11 cellular contexts compared by ENCODE assay signal in genomic region chr18:35345950-35346349, GRCh38. TPM values are rescaled to one million over a fixed set of nuclear protein-coding genes. Genes with fewer than 3 reads are reported as not detected.
DNase-seq lines count a peak whose midpoint lies in the region; ATAC-seq and TF ChIP-seq lines count a peak whose summit lies in the region.
"Had no signal": no experiment of that assay in that cellular context is flagged by ENCODE, and none has a peak within 500 bp of the region (broad histone marks: within the 10 kb centered on the region; RNA-seq: fewer than 3 reads in every experiment).

No MANE protein-coding gene starts in this region.

- H3K23ac ChIP-seq in trophoblast cell (ENCODE audit: low read length) = no peak overlapping the region

- intact Hi-C loops in CD14-positive monocyte (cut with micrococcal nuclease) = loop anchor here (2.0 to 10.0 kb wide), 3 partner anchors 31 to 719 kb away; partner anchors contain the start of genes RPRD1A (in 1 of the 2), ZNF396 (in 1 of the 2) and ZNF397 (in 1 of the 2)
- intact Hi-C loops in psoas muscle (cut with DNase I) = loop anchor here in 1 of 2 donors (2.0 to 10.0 kb wide), 2 partner anchors 105 to 331 kb away; partner anchors contain the start of gene ZNF397
- intact Hi-C loops in left lung (cut with DNase I) = no loop called here

- H4K91ac ChIP-seq in trophoblast cell (ENCODE audit: low read depth, low read length) = no peak overlapping the region

- 88 to 96% (median 95%) methylated on average over 1 of the region's 1 CpG for WGBS in psoas muscle, 3 donors
- WGBS in trophoblast cell (ENCODE audit: extremely low coverage, insufficient coverage, insufficient read length) = no CpG with 5 or more reads among the region's 1 CpG

- H3K9me3 ChIP-seq in OCI-LY3 (ENCODE audit: insufficient read depth, low read length) (no peaks in the 10 kb centered on the region), psoas muscle (no peaks in the 10 kb centered on the region), left lung (no peaks in the 10 kb centered on the region), trophoblast cell (ENCODE audit: insufficient read depth, low read depth, low read length) (peaks cover 2% of the 10 kb centered on the region)

- H3K4me1 ChIP-seq in OCI-LY3 (ENCODE audit: low read length) = peaks cover 25% of the 10 kb centered on the region
- H3K4me1 ChIP-seq in psoas muscle = peaks cover 31% of the 10 kb centered on the region
- peaks cover 9 to 38% of the 10 kb centered on the region in 2 donors for H3K4me1 ChIP-seq in left lung
- H3K4me1 ChIP-seq in trophoblast cell (ENCODE audit: control insufficient read depth in 1 of 2, insufficient read depth in 2 of 2, low read length in 2 of 2) = peaks cover 2% of the 10 kb centered on the region in 2 experiments

- no peak overlapping the region for H2BK12ac ChIP-seq in trophoblast cell (ENCODE audit: low read length)

- H3K4me1 Mint-ChIP-seq in CD14-positive monocyte (peaks cover 36% of the 10 kb centered on the region), immature natural killer cell (peaks cover 20 to 39% of the 10 kb centered on the region in 2 donors)

- no peak overlapping the region for H3K4me3 ChIP-seq in OCI-LY3 (ENCODE audit: low read length)
- no peak overlapping the region for H3K4me3 ChIP-seq in psoas muscle
- no peak overlapping the region for H3K4me3 ChIP-seq in left lung
- no peak overlapping the region for H3K4me3 ChIP-seq in trophoblast cell (ENCODE audit: low read depth, low read length)

- H3K18ac ChIP-seq in trophoblast cell (ENCODE audit: low read length) = no peak overlapping the region

- ATAC-seq in psoas muscle = no peak
- ATAC-seq in left lung = no peak

- peaks cover 6% of the 10 kb centered on the region for H3K79me1 ChIP-seq in trophoblast cell (ENCODE audit: low read length)

- H3K27ac ChIP-seq in OCI-LY3 (ENCODE audit: low read length) = no peak overlapping the region
- peak overlapping the region; percentile 99 for H3K27ac ChIP-seq in psoas muscle
- H3K27ac ChIP-seq in left lung = peak overlapping the region in 1 of 2 donors; percentile 43
- no peak overlapping the region for H3K27ac ChIP-seq in trophoblast cell (ENCODE audit: low read depth, low read length)

- H3K4me2 ChIP-seq in OCI-LY3 (ENCODE audit: low read length) = peak overlapping the region; percentile 79
- H3K4me2 ChIP-seq in trophoblast cell (ENCODE audit: low read length) = no peak overlapping the region

- H3K14ac ChIP-seq in trophoblast cell (ENCODE audit: low read length) = no peak overlapping the region

- H3K27ac Mint-ChIP-seq in CD14-positive monocyte (peak overlapping the region; percentile 85 to 98 (median 95)), immature natural killer cell (peak overlapping the region; percentile 28 to 100 (median 99))
- H3K27ac Mint-ChIP-seq: T-helper 2 cell treated with Interferon-gamma antibody and Interleukin-4, amounts not matched to agents 5 μg/mL and 100 μg/mL, for 36 hours had no signal

- H3K4ac ChIP-seq in trophoblast cell (ENCODE audit: low read depth, low read length) = no peak overlapping the region

- H4K20me1 ChIP-seq in OCI-LY3 (ENCODE audit: insufficient read depth, low read length) = peaks cover 28% of the 10 kb centered on the region

- no peaks in the 10 kb centered on the region for H3K9me3 Mint-ChIP-seq in CD14-positive monocyte
- H3K9me3 Mint-ChIP-seq in immature natural killer cell = no peaks in the 10 kb centered on the region
- H3K9me3 Mint-ChIP-seq: T-helper 2 cell treated with Interferon-gamma antibody and Interleukin-4, amounts not matched to agents 5 μg/mL and 100 μg/mL, for 36 hours had no signal

- H3K27me3 ChIP-seq in OCI-LY3 (ENCODE audit: low read depth, low read length) (no peaks in the 10 kb centered on the region), psoas muscle (ENCODE audit: insufficient read depth in 3 of 3, low read length in 2 of 3) (no peaks in the 10 kb centered on the region), left lung (no peaks in the 10 kb centered on the region), trophoblast cell (ENCODE audit: insufficient read depth, low read length) (no peaks in the 10 kb centered on the region)

- H4K8ac ChIP-seq in trophoblast cell (ENCODE audit: low read depth, low read length) = no peak overlapping the region

- TF ChIP-seq CTCF in CD14-positive monocyte (IDR thresholded peaks at IDR 0.05) = no peak
- no peak for TF ChIP-seq CTCF in OCI-LY3 (IDR thresholded peaks at IDR 0.05; ENCODE audit: low read depth, low read length)
- TF ChIP-seq CTCF in psoas muscle (IDR thresholded peaks at IDR 0.05) = no peak
- no peak for TF ChIP-seq CTCF in left lung (IDR thresholded peaks at IDR 0.05)

- H3K9ac ChIP-seq in OCI-LY3 (ENCODE audit: low read length) (no peak overlapping the region; the same call in 1 of the 2 replicates), trophoblast cell (ENCODE audit: low read length) (no peak overlapping the region)

- H2BK120ac ChIP-seq in trophoblast cell (ENCODE audit: insufficient read depth, low read length, poor library complexity) = no peak overlapping the region

- H3K79me2 ChIP-seq in OCI-LY3 (ENCODE audit: low read length) (peaks cover 39% of the 10 kb centered on the region), trophoblast cell (ENCODE audit: control insufficient read depth, insufficient read depth, low read length, poor library complexity) (peaks cover 13% of the 10 kb centered on the region)

- H3K27me3 Mint-ChIP-seq in CD14-positive monocyte (ENCODE audit: low read depth in 3 of 3) (peaks cover 0 to 2% (median 0%) of the 10 kb centered on the region in 3 donors), immature natural killer cell (ENCODE audit: low read depth in 3 of 3) (peaks cover 10 to 17% (median 15%) of the 10 kb centered on the region in 3 donors)

- peaks cover 6% of the 10 kb centered on the region for H3K36me3 ChIP-seq in OCI-LY3 (replicated peaks; ENCODE audit: low read depth, low read length)
- H3K36me3 ChIP-seq in psoas muscle (ENCODE audit: insufficient read depth in 1 of 2, low read depth in 1 of 2) = no peaks in the 10 kb centered on the region
- H3K36me3 ChIP-seq in left lung = no peaks in the 10 kb centered on the region
- H3K36me3 ChIP-seq in trophoblast cell (ENCODE audit: control insufficient read depth in 1 of 2, insufficient read depth in 2 of 2, low read length in 2 of 2) = no peaks in the 10 kb centered on the region

- H3K36me3 Mint-ChIP-seq in CD14-positive monocyte (no peaks in the 10 kb centered on the region), immature natural killer cell (no peaks in the 10 kb centered on the region)

- no peak overlapping the region for H4K12ac ChIP-seq in trophoblast cell (ENCODE audit: low read depth, low read length)

- no peak overlapping the region for H2AK5ac ChIP-seq in trophoblast cell (ENCODE audit: low read length)

- DNase-seq in CD14-positive monocyte (ENCODE audit: low spot score) = no peak
- DNase-seq in immature natural killer cell = no peak
- no peak for DNase-seq in psoas muscle
- no peak for DNase-seq in left lung
- no peak for DNase-seq in midbrain (lab: John Stamatoyannopoulos, UW)
- no peak for DNase-seq in trophoblast cell
- no peak for DNase-seq in activated effector memory CD4-positive, alpha-beta T cell treated with anti-CD3 and anti-CD28 coated beads, Interleukin-2, amount 50 U/mL, for 16 hours
- DNase-seq: GOT3; stimulated activated CD4-positive, alpha-beta T cell treated with anti-CD3 and anti-CD28 coated beads, Interleukin-4, amount 100 ng/mL, for 1 hour had no signal

- H3K4me3 Mint-ChIP-seq in CD14-positive monocyte (no peak overlapping the region), immature natural killer cell (peak overlapping the region in 2 of 5 donors; percentile 25 to 97)

- no peak overlapping the region for H2BK5ac ChIP-seq in trophoblast cell (ENCODE audit: low read depth, low read length, poor library complexity)

- H2AFZ ChIP-seq in OCI-LY3 (ENCODE audit: low read depth, low read length) (peak overlapping the region; percentile 85), trophoblast cell (ENCODE audit: insufficient read depth, low read length, poor library complexity) (no peak overlapping the region)

RNA-seq across cellular contexts. Expression of gene ZNF24, which starts 1.7 kb away (rescaled TPM):
- 10 to 100 TPM; 54.3 to 64.4 TPM for polyA plus RNA-seq in CD14-positive monocyte
- polyA plus RNA-seq in immature natural killer cell = 10 to 100 TPM; 46.4 to 83.3 (median 76.7) TPM
- 10 to 100 TPM; 40.6 to 63.8 (median 53.9) TPM for total RNA-seq in psoas muscle
- 10 to 100 TPM; 16.0 to 32.5 (median 19.1) TPM for polyA plus RNA-seq in psoas muscle
- 10 to 100 TPM; 48.9 to 56.2 TPM for total RNA-seq in left lung
- polyA plus RNA-seq in trophoblast cell (2013) = 21.7 and 21.9 TPM in 2 replicates

RNA-seq across cellular contexts. Expression of gene ZNF396, which starts 31.2 kb away (rescaled TPM):
- polyA plus RNA-seq in CD14-positive monocyte (1 to 10 TPM; 1.1 to 1.9 TPM), immature natural killer cell (1 to 10 TPM in 1 of 3 donors, under 1 TPM in 1, not detected in 1; 0.53 to 1.0 TPM), psoas muscle (under 1 TPM; 0.38 to 0.73 (median 0.52) TPM)
- total RNA-seq in psoas muscle (under 1 TPM; 0.30 to 0.79 (median 0.74) TPM), left lung (1 to 10 TPM; 3.2 to 3.5 TPM)
- 0.77 and 0.89 TPM in 2 replicates for polyA plus RNA-seq in trophoblast cell (2013)

RNA-seq across cellular contexts. Expression of gene ZSCAN30, which starts 55.9 kb away (rescaled TPM):
- polyA plus RNA-seq in CD14-positive monocyte (1 to 10 TPM; 1.3 to 1.7 TPM), immature natural killer cell (1 to 10 TPM in 2 of 3 donors, not detected in 1; 3.4 to 4.7 TPM), psoas muscle (1 to 10 TPM; 3.0 to 7.9 (median 4.6) TPM)
- total RNA-seq in psoas muscle (10 to 100 TPM in 2 of 4 donors, 1 to 10 TPM in 2; 8.8 to 12.2 (median 10.4) TPM), left lung (10 to 100 TPM; 15.0 to 16.1 TPM)
- polyA plus RNA-seq in trophoblast cell (2013) = 6.5 and 7.1 TPM in 2 replicates

Comparison
In these comparisons a context has a peak if more than half of its experiments do, and no peak if none do; other contexts are left out.
1. intact Hi-C loops: an anchor here in CD14-positive monocyte (2.0 to 10.0 kb wide); none called in left lung.